In the genomic region with DNA sequence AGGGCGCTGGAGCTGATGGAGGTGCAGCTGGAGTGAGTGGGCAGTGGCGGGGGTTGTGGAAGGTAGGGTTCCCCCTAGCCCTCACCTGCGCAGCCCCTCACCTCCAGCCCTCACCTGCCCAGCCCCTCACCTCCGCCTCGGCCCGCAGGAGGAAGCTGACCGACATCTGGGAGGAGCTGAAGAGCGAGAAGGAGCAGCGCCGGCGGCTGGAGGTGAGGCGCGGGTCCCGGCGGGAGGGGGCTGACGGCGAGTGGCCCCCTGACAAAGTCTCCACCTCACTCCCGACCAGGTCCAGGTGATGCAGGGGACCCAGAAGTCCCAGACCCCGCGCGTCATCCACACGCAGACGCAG, we compare ENCODE assay signal across 10 cellular contexts. TPM values are rescaled to one million over a fixed set of nuclear protein-coding genes. Genes with fewer than 3 reads are reported as not detected.
A peak's percentile ranks its signal among the peaks of the same experiment; 100 is the strongest.
DNase-seq lines count a peak whose midpoint lies in the region; ATAC-seq and TF ChIP-seq lines count a peak whose summit lies in the region.
"Had no signal": no experiment of that assay in that cellular context is flagged by ENCODE, and none has a peak within 500 bp of the region (broad histone marks: within the 10 kb centered on the region; RNA-seq: fewer than 3 reads in every experiment).

No MANE protein-coding gene starts in this region.

- peak overlapping the region; percentile 28 for H3K4me3 ChIP-seq in CD8-positive, alpha-beta memory T cell (ENCODE audit: low read length)
- peak overlapping the region; percentile 58 for H3K4me3 ChIP-seq in rectal smooth muscle tissue (ENCODE audit: low read length)

- no peaks in the 10 kb centered on the region for H3K9me3 ChIP-seq in CD8-positive, alpha-beta memory T cell (ENCODE audit: low read length)

- peak overlapping the region; percentile 44 to 78 (median 69) for H3K4me3 Mint-ChIP-seq in CD8-positive, alpha-beta memory T cell
- H3K4me3 Mint-ChIP-seq in activated B cell treated with CpG ODN at 0.5 μM for 24 hours (peak overlapping the region; percentile 73), glutamatergic neuron (ENCODE audit: unreplicated experiment) (peak overlapping the region; percentile 77)

- H3K27ac Mint-ChIP-seq in CD8-positive, alpha-beta memory T cell: peak overlapping the region; percentile 18 to 96 (median 71)
- no peak overlapping the region for H3K27ac Mint-ChIP-seq in activated B cell treated with CpG ODN at 0.5 μM for 24 hours
- no peak overlapping the region for H3K27ac Mint-ChIP-seq in glutamatergic neuron (ENCODE audit: unreplicated experiment)

- H3K36me3 Mint-ChIP-seq in CD8-positive, alpha-beta memory T cell: no peaks in the 10 kb centered on the region
- H3K36me3 Mint-ChIP-seq in activated B cell treated with CpG ODN at 0.5 μM for 24 hours (ENCODE audit: low read depth) (no peaks in the 10 kb centered on the region), glutamatergic neuron (ENCODE audit: unreplicated experiment) (peaks cover 6% of the 10 kb centered on the region)

- POLR2A ChIA-PET in CD8-positive, alpha-beta memory T cell (lab: Charles Lee): interaction anchor here (0.5 kb wide), 1 partner anchor 14 kb away, joined by 3 read pairs; no protein-coding TSS in a partner anchor
- POLR2A ChIA-PET in activated B cell treated with CpG ODN at 0.5 μM for 24 hours (lab: Charles Lee): interaction anchor here (0.6 to 1.3 kb wide), 2 partner anchors 10 to 17 kb away, joined by 3 read pairs; no protein-coding TSS in a partner anchor

- peaks cover 20 to 34% (median 25%) of the 10 kb centered on the region in 3 donors for H3K4me1 Mint-ChIP-seq in CD8-positive, alpha-beta memory T cell
- peaks cover 32% of the 10 kb centered on the region for H3K4me1 Mint-ChIP-seq in activated B cell treated with CpG ODN at 0.5 μM for 24 hours
- H3K4me1 Mint-ChIP-seq in glutamatergic neuron (ENCODE audit: low read depth, unreplicated experiment): peaks cover 2% of the 10 kb centered on the region

- H3K27me3 ChIP-seq in CD8-positive, alpha-beta memory T cell (ENCODE audit: insufficient read depth, low read length, poor library complexity, severe bottlenecking): no peaks in the 10 kb centered on the region
- H3K27me3 ChIP-seq in rectal smooth muscle tissue (ENCODE audit: control insufficient read depth, insufficient read depth, low read length): no peaks in the 10 kb centered on the region

- no peak for TF ChIP-seq CTCF in activated B cell treated with CpG ODN at 0.5 μM for 24 hours (IDR thresholded peaks at IDR 0.05)
- TF ChIP-seq CTCF in glutamatergic neuron (IDR thresholded peaks at IDR 0.05; ENCODE audit: partially characterized antibody, unreplicated experiment): no peak

- H3K9ac ChIP-seq in rectal smooth muscle tissue (ENCODE audit: low read length): no peak overlapping the region

- no peaks in the 10 kb centered on the region for H3K27me3 Mint-ChIP-seq in CD8-positive, alpha-beta memory T cell
- peaks cover 2% of the 10 kb centered on the region for H3K27me3 Mint-ChIP-seq in activated B cell treated with CpG ODN at 0.5 μM for 24 hours
- H3K27me3 Mint-ChIP-seq in glutamatergic neuron (ENCODE audit: unreplicated experiment): peaks cover 25% of the 10 kb centered on the region

- H3K9me3 Mint-ChIP-seq in CD8-positive, alpha-beta memory T cell: no peaks in the 10 kb centered on the region
- H3K9me3 Mint-ChIP-seq in activated B cell treated with CpG ODN at 0.5 μM for 24 hours: no peaks in the 10 kb centered on the region
- peaks cover 7% of the 10 kb centered on the region for H3K9me3 Mint-ChIP-seq in glutamatergic neuron (ENCODE audit: unreplicated experiment)

- ATAC-seq in activated B cell treated with CpG ODN at 0.5 μM for 24 hours (ENCODE audit: low read depth) (no peak), GM18520 (IDR thresholded peaks at IDR 0.05; ENCODE audit: unreplicated experiment) (no peak), HG03460 (IDR thresholded peaks at IDR 0.05; ENCODE audit: unreplicated experiment) (no peak)

- H3K36me3 ChIP-seq in CD8-positive, alpha-beta memory T cell (ENCODE audit: insufficient read depth, low read length): no peaks in the 10 kb centered on the region
- no peaks in the 10 kb centered on the region for H3K36me3 ChIP-seq in rectal smooth muscle tissue (ENCODE audit: control insufficient read depth, insufficient read depth, low read length)

- intact Hi-C loops in activated B cell treated with CpG ODN at 0.5 μM for 24 hours (cut with micrococcal nuclease): loop anchor here (1.0 kb wide), 1 partner anchor 13 kb away; no protein-coding TSS in a partner anchor

- peaks cover 10% of the 10 kb centered on the region for H3K4me1 ChIP-seq in CD8-positive, alpha-beta memory T cell (ENCODE audit: insufficient read depth, low read length)
- peaks cover 3% of the 10 kb centered on the region for H3K4me1 ChIP-seq in rectal smooth muscle tissue (ENCODE audit: control insufficient read depth, insufficient read depth, low read length)

- H3K27ac ChIP-seq in CD8-positive, alpha-beta memory T cell (ENCODE audit: low read depth, low read length): peak overlapping the region; percentile 59
- H3K27ac ChIP-seq in rectal smooth muscle tissue (ENCODE audit: low read depth, low read length): no peak overlapping the region

- CTCF ChIA-PET in CD8-positive, alpha-beta memory T cell (lab: Charles Lee): interaction anchor here (1.0 to 5.0 kb wide), 2 partner anchors 12 to 14 kb away, joined by 3 to 16 read pairs; a partner anchor contains a TSS
- CTCF ChIA-PET in activated B cell treated with CpG ODN at 0.5 μM for 24 hours (lab: Charles Lee): interaction anchor here (0.9 kb wide), 1 partner anchor 14 kb away, joined by 3 read pairs; a partner anchor contains a TSS

- no peak for DNase-seq in CD8-positive, alpha-beta memory T cell
- DNase-seq in activated B cell treated with CpG ODN at 0.5 μM for 24 hours: no peak
- DNase-seq in glutamatergic neuron: no peak
- DNase-seq in HT-29 (ENCODE audit: low spot score): no peak
- DNase-seq in putamen (ENCODE audit: low spot score): no peak
- DNase-seq: NCI-H187; stimulated activated CD4-positive, alpha-beta T cell treated with anti-CD3 and anti-CD28 coated beads, Interleukin-1b, Interleukin-23, amount 100 ng/mL, for 48 hours had no signal

RNA-seq across cellular contexts. Expression of a gene that starts 2.7 kb away (rescaled TPM):
- total RNA-seq in CD8-positive, alpha-beta memory T cell: 10 to 100 TPM; 13.6 to 16.3 TPM
- polyA plus RNA-seq in CD8-positive, alpha-beta memory T cell: 8.1 TPM
- total RNA-seq in activated B cell treated with CpG ODN at 0.5 μM for 24 hours (1.2 and 1.3 TPM in 2 replicates), glutamatergic neuron (ENCODE audit: unreplicated experiment) (1.5 TPM)
- 25.0 and 32.9 TPM in 2 replicates for total RNA-seq in HT-29 (2014; rRNA removed; shearing (Covaris generic))

RNA-seq across cellular contexts. Expression of a gene that starts 14.6 kb away (rescaled TPM):
- total RNA-seq in CD8-positive, alpha-beta memory T cell: 1 to 10 TPM; 2.5 to 2.6 TPM
- polyA plus RNA-seq in CD8-positive, alpha-beta memory T cell: not detected
- total RNA-seq in activated B cell treated with CpG ODN at 0.5 μM for 24 hours: 9.9 and 11.5 TPM in 2 replicates
- 11.8 TPM for total RNA-seq in glutamatergic neuron (ENCODE audit: unreplicated experiment)
- total RNA-seq in HT-29 (2014; rRNA removed; shearing (Covaris generic)): 12.6 and 14.8 TPM in 2 replicates

Comparison
In these comparisons a context has a peak if more than half of its experiments do, and no peak if none do; other contexts are left out.
1. H3K27ac Mint-ChIP-seq: peak in CD8-positive, alpha-beta memory T cell (8 of 8); none in activated B cell treated with CpG ODN at 0.5 μM for 24 hours (single experiment) and glutamatergic neuron (single experiment).
2. Peak in every context shown above with its lines, with median percentiles within 50 percentile points of each other: H3K4me3 Mint-ChIP-seq.